16 cellular contexts compared by ENCODE assay signal in genomic region chr9:129053020-129053419, GRCh38.
"Had no signal": no experiment of that assay in that cellular context is flagged by ENCODE, and none has a peak within 500 bp of the region (broad histone marks: within the 10 kb centered on the region; RNA-seq: fewer than 3 reads in every experiment).

No MANE protein-coding gene starts in this region.

- H3K9me3 ChIP-seq: gastrocnemius medialis, heart right ventricle, spleen, vagina had no signal

- ATAC-seq: activated T-helper 17 cell treated with anti-CD3 and anti-CD28 coated beads, Interleukin-2, amount 50 U/mL, for 72 hours; effector memory CD8-positive, alpha-beta T cell; naive thymus-derived CD4-positive, alpha-beta T cell; sciatic nerve; stimulated activated naive CD8-positive, alpha-beta T cell treated with anti-CD3 and anti-CD28 coated beads, Interleukin-15, amount 100 ng/mL, for 72 hours had no signal

- H3K27me3 ChIP-seq: gastrocnemius medialis, heart right ventricle, spleen, vagina had no signal

- H3K4me3 ChIP-seq: gastrocnemius medialis, heart right ventricle, spleen, vagina had no signal

- DNase-seq: activated CD4-positive, CD25-positive, alpha-beta regulatory T cell treated with anti-CD3 and anti-CD28 coated beads, Interleukin-2, amount 50 U/mL, for 72 hours; activated naive CD4-positive, alpha-beta T cell treated with Interleukin-2 at 50 U/mL for 16 hours; activated T-cell treated with anti-CD3 and anti-CD28 coated beads for 4 hours; anterior cingulate cortex; dermis blood vessel endothelial cell; effector memory CD8-positive, alpha-beta T cell; naive thymus-derived CD4-positive, alpha-beta T cell; spleen; stimulated activated CD4-positive, alpha-beta T cell treated with anti-CD3 and anti-CD28 coated beads, Interleukin-1b, Interleukin-23, amount 100 ng/mL, for 48 hours; stimulated activated naive CD8-positive, alpha-beta T cell treated with anti-CD3 and anti-CD28 coated beads, Interleukin-15, amount 100 ng/mL, for 72 hours; SW 1271 had no signal

- H3K27ac ChIP-seq: spleen, vagina had no signal

- H3K4me1 ChIP-seq: gastrocnemius medialis, spleen, vagina had no signal
